2 cellular contexts compared by ENCODE assay signal in the genomic region with DNA sequence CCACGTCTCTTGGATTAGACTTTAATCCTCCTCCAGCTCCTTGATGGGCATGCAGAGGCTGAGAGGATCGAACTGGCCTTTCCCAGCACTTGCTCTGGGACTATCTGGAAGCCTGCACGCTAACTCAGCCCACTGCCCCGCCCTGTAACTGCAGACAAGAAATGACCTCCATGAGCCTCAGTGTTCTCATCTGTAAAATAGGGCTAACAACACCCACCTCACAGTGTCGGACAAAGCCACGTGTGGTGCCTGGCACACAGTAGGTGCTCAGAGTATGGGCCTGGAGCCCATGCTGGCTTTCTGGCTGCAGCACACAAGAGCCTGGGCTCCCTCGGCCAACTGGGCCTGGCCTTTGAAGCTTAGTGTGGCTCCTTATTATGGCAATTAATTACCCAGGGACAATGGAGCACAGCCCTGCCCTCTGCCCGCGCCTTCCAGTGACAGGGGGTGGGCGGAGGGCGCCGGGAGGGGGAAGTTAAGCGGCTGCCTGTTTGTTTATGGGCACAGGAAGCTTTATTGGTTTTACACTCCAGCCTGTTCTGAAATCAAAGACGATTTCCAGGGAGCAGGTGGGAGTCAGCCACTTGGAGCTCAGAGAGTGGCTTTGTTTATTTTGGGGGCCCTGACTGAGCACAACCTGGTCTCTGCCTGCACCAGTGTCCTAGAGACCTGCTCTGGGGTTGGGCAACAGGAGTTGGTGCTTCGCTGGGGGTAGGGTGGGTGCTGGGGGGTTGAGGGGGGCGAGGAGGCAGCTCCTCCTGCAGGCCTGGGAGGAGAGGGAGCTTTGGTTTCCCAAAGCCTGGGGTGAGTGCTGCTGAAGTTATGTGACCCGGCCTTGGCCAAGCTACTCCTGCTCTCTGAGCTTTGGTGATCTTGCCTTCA.
TF ChIP-seq lines count a peak whose summit lies in the region.

No MANE protein-coding gene starts in this region.

TF ChIP-seq in HEK293, 187 proteins besides CTCF, POLR2A, EP300 and RAD21 (continues in another document):
- TF ChIP-seq MYNN (tag by site-specific recombination; IDR thresholded peaks at IDR 0.05; ENCODE audit: borderline replicate concordance), result no peak
- TF ChIP-seq ZFHX2 (tag by site-specific recombination; conservative IDR thresholded peaks at IDR 0.05), result peak; percentile 84
- TF ChIP-seq ZNF747 (tag by site-specific recombination; IDR thresholded peaks at IDR 0.05), result no peak
- TF ChIP-seq ZNF658 (tag by site-specific recombination; IDR thresholded peaks at IDR 0.05), result no peak
- TF ChIP-seq ZNF10 (tag by site-specific recombination; IDR thresholded peaks at IDR 0.05), result no peak
- TF ChIP-seq, protein P1, sequence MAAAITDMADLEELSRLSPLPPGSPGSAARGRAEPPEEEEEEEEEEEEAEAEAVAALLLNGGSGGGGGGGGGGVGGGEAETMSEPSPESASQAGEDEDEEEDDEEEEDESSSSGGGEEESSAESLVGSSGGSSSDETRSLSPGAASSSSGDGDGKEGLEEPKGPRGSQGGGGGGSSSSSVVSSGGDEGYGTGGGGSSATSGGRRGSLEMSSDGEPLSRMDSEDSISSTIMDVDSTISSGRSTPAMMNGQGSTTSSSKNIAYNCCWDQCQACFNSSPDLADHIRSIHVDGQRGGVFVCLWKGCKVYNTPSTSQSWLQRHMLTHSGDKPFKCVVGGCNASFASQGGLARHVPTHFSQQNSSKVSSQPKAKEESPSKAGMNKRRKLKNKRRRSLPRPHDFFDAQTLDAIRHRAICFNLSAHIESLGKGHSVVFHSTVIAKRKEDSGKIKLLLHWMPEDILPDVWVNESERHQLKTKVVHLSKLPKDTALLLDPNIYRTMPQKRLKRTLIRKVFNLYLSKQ (tag by site-specific recombination; IDR thresholded peaks at IDR 0.05; ENCODE audit: borderline replicate concordance), result no peak
- TF ChIP-seq ZNF596 (tag by site-specific recombination; IDR thresholded peaks at IDR 0.05), result no peak
- TF ChIP-seq ZNF530 (tag by site-specific recombination; IDR thresholded peaks at IDR 0.05; ENCODE audit: low read depth), result no peak
- no peak for TF ChIP-seq OSR2 (tag by site-specific recombination; IDR thresholded peaks at IDR 0.05)
- TF ChIP-seq ZBTB20 (tag by site-specific recombination; IDR thresholded peaks at IDR 0.05), result peak; percentile 45
- TF ChIP-seq EGR2 (tag by site-specific recombination; IDR thresholded peaks at IDR 0.05; ENCODE audit: low read depth), result peak; percentile 84
- TF ChIP-seq, protein P2, sequence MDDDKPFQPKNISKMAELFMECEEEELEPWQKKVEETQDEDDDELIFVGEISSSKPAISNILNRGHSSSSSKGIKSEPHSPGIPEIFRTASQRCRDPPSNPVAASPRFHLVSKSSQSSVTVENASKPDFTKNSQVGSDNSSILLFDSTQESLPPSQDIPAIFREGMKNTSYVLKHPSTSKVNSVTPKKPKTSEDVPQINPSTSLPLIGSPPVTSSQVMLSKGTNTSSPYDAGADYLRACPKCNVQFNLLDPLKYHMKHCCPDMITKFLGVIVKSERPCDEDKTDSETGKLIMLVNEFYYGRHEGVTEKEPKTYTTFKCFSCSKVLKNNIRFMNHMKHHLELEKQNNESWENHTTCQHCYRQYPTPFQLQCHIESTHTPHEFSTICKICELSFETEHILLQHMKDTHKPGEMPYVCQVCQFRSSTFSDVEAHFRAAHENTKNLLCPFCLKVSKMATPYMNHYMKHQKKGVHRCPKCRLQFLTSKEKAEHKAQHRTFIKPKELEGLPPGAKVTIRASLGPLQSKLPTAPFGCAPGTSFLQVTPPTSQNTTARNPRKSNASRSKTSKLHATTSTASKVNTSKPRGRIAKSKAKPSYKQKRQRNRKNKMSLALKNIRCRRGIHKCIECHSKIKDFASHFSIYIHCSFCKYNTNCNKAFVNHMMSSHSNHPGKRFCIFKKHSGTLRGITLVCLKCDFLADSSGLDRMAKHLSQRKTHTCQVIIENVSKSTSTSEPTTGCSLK (tag by site-specific recombination; IDR thresholded peaks at IDR 0.05), result no peak
- no peak for TF ChIP-seq ZNF433 (tag by site-specific recombination; IDR thresholded peaks at IDR 0.05; ENCODE audit: low read depth)
- TF ChIP-seq, protein P3, sequence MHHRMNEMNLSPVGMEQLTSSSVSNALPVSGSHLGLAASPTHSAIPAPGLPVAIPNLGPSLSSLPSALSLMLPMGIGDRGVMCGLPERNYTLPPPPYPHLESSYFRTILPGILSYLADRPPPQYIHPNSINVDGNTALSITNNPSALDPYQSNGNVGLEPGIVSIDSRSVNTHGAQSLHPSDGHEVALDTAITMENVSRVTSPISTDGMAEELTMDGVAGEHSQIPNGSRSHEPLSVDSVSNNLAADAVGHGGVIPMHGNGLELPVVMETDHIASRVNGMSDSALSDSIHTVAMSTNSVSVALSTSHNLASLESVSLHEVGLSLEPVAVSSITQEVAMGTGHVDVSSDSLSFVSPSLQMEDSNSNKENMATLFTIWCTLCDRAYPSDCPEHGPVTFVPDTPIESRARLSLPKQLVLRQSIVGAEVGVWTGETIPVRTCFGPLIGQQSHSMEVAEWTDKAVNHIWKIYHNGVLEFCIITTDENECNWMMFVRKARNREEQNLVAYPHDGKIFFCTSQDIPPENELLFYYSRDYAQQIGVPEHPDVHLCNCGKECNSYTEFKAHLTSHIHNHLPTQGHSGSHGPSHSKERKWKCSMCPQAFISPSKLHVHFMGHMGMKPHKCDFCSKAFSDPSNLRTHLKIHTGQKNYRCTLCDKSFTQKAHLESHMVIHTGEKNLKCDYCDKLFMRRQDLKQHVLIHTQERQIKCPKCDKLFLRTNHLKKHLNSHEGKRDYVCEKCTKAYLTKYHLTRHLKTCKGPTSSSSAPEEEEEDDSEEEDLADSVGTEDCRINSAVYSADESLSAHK (tag by site-specific recombination; IDR thresholded peaks at IDR 0.05), result no peak
- TF ChIP-seq, protein P4, sequence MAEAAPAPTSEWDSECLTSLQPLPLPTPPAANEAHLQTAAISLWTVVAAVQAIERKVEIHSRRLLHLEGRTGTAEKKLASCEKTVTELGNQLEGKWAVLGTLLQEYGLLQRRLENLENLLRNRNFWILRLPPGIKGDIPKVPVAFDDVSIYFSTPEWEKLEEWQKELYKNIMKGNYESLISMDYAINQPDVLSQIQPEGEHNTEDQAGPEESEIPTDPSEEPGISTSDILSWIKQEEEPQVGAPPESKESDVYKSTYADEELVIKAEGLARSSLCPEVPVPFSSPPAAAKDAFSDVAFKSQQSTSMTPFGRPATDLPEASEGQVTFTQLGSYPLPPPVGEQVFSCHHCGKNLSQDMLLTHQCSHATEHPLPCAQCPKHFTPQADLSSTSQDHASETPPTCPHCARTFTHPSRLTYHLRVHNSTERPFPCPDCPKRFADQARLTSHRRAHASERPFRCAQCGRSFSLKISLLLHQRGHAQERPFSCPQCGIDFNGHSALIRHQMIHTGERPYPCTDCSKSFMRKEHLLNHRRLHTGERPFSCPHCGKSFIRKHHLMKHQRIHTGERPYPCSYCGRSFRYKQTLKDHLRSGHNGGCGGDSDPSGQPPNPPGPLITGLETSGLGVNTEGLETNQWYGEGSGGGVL (tag by site-specific recombination; IDR thresholded peaks at IDR 0.05), result 0 out of 2 replicates have a peak, but pooled peaks have one; percentile 14
- TF ChIP-seq ZNF248 (tag by site-specific recombination; IDR thresholded peaks at IDR 0.05), result no peak
- TF ChIP-seq TRIM28 (IDR thresholded peaks at IDR 0.05; ENCODE audit: borderline replicate concordance, low read length), result no peak
- TF ChIP-seq, protein P5, sequence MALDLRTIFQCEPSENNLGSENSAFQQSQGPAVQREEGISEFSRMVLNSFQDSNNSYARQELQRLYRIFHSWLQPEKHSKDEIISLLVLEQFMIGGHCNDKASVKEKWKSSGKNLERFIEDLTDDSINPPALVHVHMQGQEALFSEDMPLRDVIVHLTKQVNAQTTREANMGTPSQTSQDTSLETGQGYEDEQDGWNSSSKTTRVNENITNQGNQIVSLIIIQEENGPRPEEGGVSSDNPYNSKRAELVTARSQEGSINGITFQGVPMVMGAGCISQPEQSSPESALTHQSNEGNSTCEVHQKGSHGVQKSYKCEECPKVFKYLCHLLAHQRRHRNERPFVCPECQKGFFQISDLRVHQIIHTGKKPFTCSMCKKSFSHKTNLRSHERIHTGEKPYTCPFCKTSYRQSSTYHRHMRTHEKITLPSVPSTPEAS (tag by site-specific recombination; IDR thresholded peaks at IDR 0.05), result no peak

TF ChIP-seq in K562, 482 proteins besides CTCF, POLR2A, EP300 and RAD21:
- TF ChIP-seq, protein P6, sequence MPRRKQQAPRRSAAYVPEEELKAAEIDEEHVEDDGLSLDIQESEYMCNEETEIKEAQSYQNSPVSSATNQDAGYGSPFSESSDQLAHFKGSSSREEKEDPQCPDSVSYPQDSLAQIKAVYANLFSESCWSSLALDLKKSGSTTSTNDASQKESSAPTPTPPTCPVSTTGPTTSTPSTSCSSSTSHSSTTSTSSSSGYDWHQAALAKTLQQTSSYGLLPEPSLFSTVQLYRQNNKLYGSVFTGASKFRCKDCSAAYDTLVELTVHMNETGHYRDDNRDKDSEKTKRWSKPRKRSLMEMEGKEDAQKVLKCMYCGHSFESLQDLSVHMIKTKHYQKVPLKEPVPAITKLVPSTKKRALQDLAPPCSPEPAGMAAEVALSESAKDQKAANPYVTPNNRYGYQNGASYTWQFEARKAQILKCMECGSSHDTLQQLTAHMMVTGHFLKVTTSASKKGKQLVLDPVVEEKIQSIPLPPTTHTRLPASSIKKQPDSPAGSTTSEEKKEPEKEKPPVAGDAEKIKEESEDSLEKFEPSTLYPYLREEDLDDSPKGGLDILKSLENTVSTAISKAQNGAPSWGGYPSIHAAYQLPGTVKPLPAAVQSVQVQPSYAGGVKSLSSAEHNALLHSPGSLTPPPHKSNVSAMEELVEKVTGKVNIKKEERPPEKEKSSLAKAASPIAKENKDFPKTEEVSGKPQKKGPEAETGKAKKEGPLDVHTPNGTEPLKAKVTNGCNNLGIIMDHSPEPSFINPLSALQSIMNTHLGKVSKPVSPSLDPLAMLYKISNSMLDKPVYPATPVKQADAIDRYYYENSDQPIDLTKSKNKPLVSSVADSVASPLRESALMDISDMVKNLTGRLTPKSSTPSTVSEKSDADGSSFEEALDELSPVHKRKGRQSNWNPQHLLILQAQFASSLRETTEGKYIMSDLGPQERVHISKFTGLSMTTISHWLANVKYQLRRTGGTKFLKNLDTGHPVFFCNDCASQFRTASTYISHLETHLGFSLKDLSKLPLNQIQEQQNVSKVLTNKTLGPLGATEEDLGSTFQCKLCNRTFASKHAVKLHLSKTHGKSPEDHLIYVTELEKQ (CRISPR knock-in tag; IDR thresholded peaks at IDR 0.05), result no peak
- peak; percentile 66; the same call in 1 of the 2 replicates for TF ChIP-seq ZKSCAN1 (IDR thresholded peaks at IDR 0.05; ENCODE audit: low read depth, low read length)
- no peak for TF ChIP-seq SPI1 (IDR thresholded peaks at IDR 0.05; ENCODE audit: borderline replicate concordance, low read depth, low read length)
- peak; percentile 83 for TF ChIP-seq ESRRA (IDR thresholded peaks at IDR 0.05; ENCODE audit: borderline replicate concordance, low read depth)
- TF ChIP-seq RBM25 (IDR thresholded peaks at IDR 0.05; ENCODE audit: low read depth, low read length, severe bottlenecking), result peak; percentile 39
- no peak for TF ChIP-seq TCF7 (IDR thresholded peaks at IDR 0.05; ENCODE audit: borderline replicate concordance)
- TF ChIP-seq ZNF121 (CRISPR knock-in tag; conservative IDR thresholded peaks at IDR 0.05), result no peak
- TF ChIP-seq, protein P7, sequence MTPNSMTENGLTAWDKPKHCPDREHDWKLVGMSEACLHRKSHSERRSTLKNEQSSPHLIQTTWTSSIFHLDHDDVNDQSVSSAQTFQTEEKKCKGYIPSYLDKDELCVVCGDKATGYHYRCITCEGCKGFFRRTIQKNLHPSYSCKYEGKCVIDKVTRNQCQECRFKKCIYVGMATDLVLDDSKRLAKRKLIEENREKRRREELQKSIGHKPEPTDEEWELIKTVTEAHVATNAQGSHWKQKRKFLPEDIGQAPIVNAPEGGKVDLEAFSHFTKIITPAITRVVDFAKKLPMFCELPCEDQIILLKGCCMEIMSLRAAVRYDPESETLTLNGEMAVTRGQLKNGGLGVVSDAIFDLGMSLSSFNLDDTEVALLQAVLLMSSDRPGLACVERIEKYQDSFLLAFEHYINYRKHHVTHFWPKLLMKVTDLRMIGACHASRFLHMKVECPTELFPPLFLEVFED (CRISPR knock-in tag; conservative IDR thresholded peaks at IDR 0.05), result no peak
- TF ChIP-seq BCOR (IDR thresholded peaks at IDR 0.05), result peak; percentile 50; the same call in 1 of the 2 replicates
- TF ChIP-seq, protein P8, sequence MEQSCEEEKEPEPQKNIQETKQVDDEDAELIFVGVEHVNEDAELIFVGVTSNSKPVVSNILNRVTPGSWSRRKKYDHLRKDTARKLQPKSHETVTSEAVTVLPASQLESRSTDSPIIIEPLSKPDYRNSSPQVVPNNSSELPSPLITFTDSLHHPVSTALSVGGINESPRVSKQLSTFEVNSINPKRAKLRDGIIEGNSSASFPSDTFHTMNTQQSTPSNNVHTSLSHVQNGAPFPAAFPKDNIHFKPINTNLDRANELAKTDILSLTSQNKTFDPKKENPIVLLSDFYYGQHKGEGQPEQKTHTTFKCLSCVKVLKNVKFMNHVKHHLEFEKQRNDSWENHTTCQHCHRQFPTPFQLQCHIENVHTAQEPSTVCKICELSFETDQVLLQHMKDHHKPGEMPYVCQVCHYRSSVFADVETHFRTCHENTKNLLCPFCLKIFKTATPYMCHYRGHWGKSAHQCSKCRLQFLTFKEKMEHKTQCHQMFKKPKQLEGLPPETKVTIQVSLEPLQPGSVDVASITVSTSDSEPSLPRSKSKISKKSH (CRISPR knock-in tag; IDR thresholded peaks at IDR 0.05), result no peak
TF ChIP-seq in K562: peak in this region for 4.
